ENCODE assay signal across 8 cellular contexts in the genomic region with DNA sequence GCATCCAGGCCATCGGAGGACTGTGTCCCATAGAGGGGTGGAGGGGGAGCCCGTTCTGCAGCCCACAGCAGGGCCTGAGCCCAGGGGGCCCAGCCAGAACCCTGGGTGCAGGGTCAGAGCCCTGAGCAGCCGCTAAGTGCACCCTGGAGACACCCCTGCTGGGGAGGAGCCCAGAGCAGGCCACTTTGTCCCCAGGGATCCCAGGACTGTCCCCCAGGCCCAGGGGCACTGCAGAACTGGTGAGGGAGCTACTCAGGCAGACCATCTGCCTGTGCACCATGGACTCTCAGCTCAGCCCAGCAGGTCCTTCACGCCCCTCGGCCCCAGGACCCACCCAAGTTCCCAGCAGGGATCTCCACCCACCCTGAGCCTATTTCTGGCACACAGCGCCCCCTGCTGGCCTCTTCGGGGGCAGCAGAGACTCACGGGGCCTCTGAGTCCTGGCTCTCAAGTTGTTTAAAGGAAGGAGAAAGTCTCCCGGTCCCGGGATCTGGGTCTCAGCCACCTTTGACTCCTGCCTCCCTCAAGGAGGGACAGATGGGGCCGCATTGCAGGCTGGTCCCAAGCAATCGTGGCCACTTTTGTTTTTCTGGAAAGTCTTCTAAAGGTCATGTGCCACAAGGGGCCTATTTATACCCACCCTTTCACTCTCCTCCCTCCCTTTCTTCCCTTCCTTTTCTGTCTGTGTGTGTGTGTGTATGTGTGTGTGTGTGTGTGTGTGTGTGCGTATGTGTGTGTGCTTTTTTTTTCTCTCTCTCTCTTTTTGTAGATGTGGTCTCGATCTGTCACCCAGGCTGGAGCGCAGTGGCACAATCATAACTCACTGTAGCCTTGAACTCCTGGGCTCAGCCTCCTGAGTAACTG.
A peak's percentile ranks its signal among the peaks of the same experiment; 100 is the strongest.
DNase-seq lines count a peak whose midpoint lies in the region; ATAC-seq and TF ChIP-seq lines count a peak whose summit lies in the region.

No MANE protein-coding gene starts in this region.

- H3K4me1 ChIP-seq in ascending aorta: peaks cover 19 to 20% of the 10 kb centered on the region in 2 donors

- H3K27me3 ChIP-seq in ascending aorta: no peaks in the 10 kb centered on the region

- no peaks in the 10 kb centered on the region for H3K9me3 ChIP-seq in ascending aorta

- ATAC-seq in HG03460 (IDR thresholded peaks at IDR 0.05; ENCODE audit: unreplicated experiment) (no peak), GM18907 (IDR thresholded peaks at IDR 0.05; ENCODE audit: unreplicated experiment) (no peak)

- no peak overlapping the region for H3K4me3 ChIP-seq in ascending aorta

- peak; percentile 49 for DNase-seq in CMK (ENCODE audit: low read depth)
- peak; percentile 36 for DNase-seq in HT1080 (ENCODE audit: low read depth)
- peak in 4 of 5 donors; percentile 29 to 42 (median 34) for DNase-seq in T-helper 1 cell
- peak in 1 of 2 donors; percentile 76 for DNase-seq in ascending aorta (ENCODE audit: low spot score in 2 of 2)
- DNase-seq in iPS-NIHi11 (ENCODE audit: low spot score): peak; percentile 92
- peak; percentile 69 for DNase-seq in stimulated activated CD4-positive, alpha-beta T cell treated with anti-CD3 and anti-CD28 coated beads, Interleukin-15, amount 100 ng/mL, for 24 hours

- intact Hi-C loops in ascending aorta (cut with DNase I): loop anchor here (1.0 kb wide), 1 partner anchor 175 kb away; no protein-coding TSS in a partner anchor

- peak; percentile 73 to 95 (median 89) for TF ChIP-seq CTCF in ascending aorta (IDR thresholded peaks at IDR 0.05)

- H3K36me3 ChIP-seq in ascending aorta: no peaks in the 10 kb centered on the region

- H3K27ac ChIP-seq in ascending aorta: no peak overlapping the region
